Comparison of ENCODE assay signal across 23 cellular contexts in the genomic region with DNA sequence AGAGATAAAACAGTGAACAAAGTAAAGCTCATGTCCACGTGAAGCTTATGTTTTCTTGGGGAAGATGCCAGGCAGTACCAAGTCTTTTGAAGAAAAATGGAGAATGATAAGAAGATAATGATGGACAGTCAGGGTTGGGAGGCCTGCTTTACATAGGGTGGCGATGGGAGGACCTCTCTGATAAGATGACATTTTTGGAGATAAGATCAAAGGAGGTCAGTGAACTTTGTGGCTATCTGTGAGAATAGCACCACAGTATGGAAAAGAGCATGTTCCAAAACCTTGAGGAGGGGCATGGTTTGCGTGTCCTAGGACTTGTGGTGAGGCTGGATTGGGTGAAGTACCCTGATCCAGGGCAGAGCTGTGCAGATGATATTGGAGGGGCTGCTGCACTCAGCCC.
DNase-seq lines count a peak whose midpoint lies in the region; ATAC-seq, FAIRE-seq and TF ChIP-seq lines count a peak whose summit lies in the region.
"Had no signal": no experiment of that assay in that cellular context is flagged by ENCODE, and none has a peak within 500 bp of the region (broad histone marks: within the 10 kb centered on the region; RNA-seq: fewer than 3 reads in every experiment).

No MANE protein-coding gene starts in this region.

- H3K4me3 ChIP-seq in CD4-positive, CD25-positive, alpha-beta regulatory T cell (ENCODE audit: low read depth, low read length) = no peak overlapping the region
- H3K4me3 ChIP-seq in Caco-2 (ENCODE audit: low read depth, low read length) (no peak overlapping the region), kidney (ENCODE audit: low read length in 2 of 2) (no peak overlapping the region)
- no peak overlapping the region for H3K4me3 ChIP-seq in CD8-positive, alpha-beta memory T cell (ENCODE audit: low read length)
- H3K4me3 ChIP-seq: BLaER1 had no signal

- H3K4me3 Mint-ChIP-seq in CD4-positive, CD25-positive, alpha-beta regulatory T cell = no peak overlapping the region
- peak overlapping the region; percentile 0 for H3K4me3 Mint-ChIP-seq in Caco-2 (ENCODE audit: unreplicated experiment)
- no peak overlapping the region for H3K4me3 Mint-ChIP-seq in CD8-positive, alpha-beta memory T cell
- H3K4me3 Mint-ChIP-seq: CD14-positive monocyte; CD4-positive, alpha-beta T cell; CD8-positive, alpha-beta T cell had no signal

- POLR2A ChIA-PET in Caco-2 (lab: Charles Lee) = no interaction called here
- POLR2A ChIA-PET in CD8-positive, alpha-beta memory T cell (lab: Charles Lee) = no interaction called here

- H3K9me3 ChIP-seq in CD4-positive, CD25-positive, alpha-beta regulatory T cell (ENCODE audit: control insufficient read depth in 2 of 2, low read length in 2 of 2) = no peaks in the 10 kb centered on the region
- no peaks in the 10 kb centered on the region for H3K9me3 ChIP-seq in Caco-2
- H3K9me3 ChIP-seq in kidney (ENCODE audit: control insufficient read depth in 1 of 2, low read length in 2 of 2) = no peaks in the 10 kb centered on the region
- H3K9me3 ChIP-seq in CD8-positive, alpha-beta memory T cell (ENCODE audit: low read length) = no peaks in the 10 kb centered on the region
- H3K9me3 ChIP-seq: BE2C, BLaER1 had no signal

- CTCF ChIA-PET in Caco-2 (lab: Charles Lee) = interaction anchor here (0.6 kb wide), 1 partner anchor 872 kb away, joined by 3 read pairs; no protein-coding TSS in a partner anchor
- CTCF ChIA-PET in CD8-positive, alpha-beta memory T cell (lab: Charles Lee) = no interaction called here

- H3K27me3 ChIP-seq in CD4-positive, CD25-positive, alpha-beta regulatory T cell (ENCODE audit: control insufficient read depth, insufficient read depth, low read length) = no peaks in the 10 kb centered on the region
- no peaks in the 10 kb centered on the region for H3K27me3 ChIP-seq in Caco-2 (replicated peaks; ENCODE audit: control insufficient read depth, insufficient read depth, low read length)
- H3K27me3 ChIP-seq in CD8-positive, alpha-beta memory T cell (ENCODE audit: insufficient read depth, low read length, poor library complexity, severe bottlenecking) = no peaks in the 10 kb centered on the region
- H3K27me3 ChIP-seq: BE2C, BLaER1 had no signal

- no peak overlapping the region for H3K9ac ChIP-seq in kidney (ENCODE audit: low read length in 2 of 2)
- H3K9ac ChIP-seq: BLaER1 had no signal

- no peak for FAIRE-seq in kidney (lab: Jason Lieb, UNC)
- FAIRE-seq: A204.1, D721Med, G401.6, GM12891, GM19239 had no signal

- H3K27ac Mint-ChIP-seq in CD4-positive, CD25-positive, alpha-beta regulatory T cell = peak overlapping the region in 2 of 3 donors; percentile 1
- peak overlapping the region; percentile 4 for H3K27ac Mint-ChIP-seq in Caco-2 (ENCODE audit: unreplicated experiment)
- H3K27ac Mint-ChIP-seq in CD8-positive, alpha-beta memory T cell = no peak overlapping the region
- H3K27ac Mint-ChIP-seq: CD4-positive, alpha-beta T cell; CD8-positive, alpha-beta T cell had no signal

- ATAC-seq in CD4-positive, CD25-positive, alpha-beta regulatory T cell (ENCODE audit: low read depth in 2 of 2) = no peak
- no peak for ATAC-seq in HG02763 (IDR thresholded peaks at IDR 0.05; ENCODE audit: unreplicated experiment)
- ATAC-seq: CD8-positive, alpha-beta T cell had no signal

- DNase-seq in CD4-positive, CD25-positive, alpha-beta regulatory T cell = no peak
- DNase-seq in Caco-2 (peak; percentile 52 to 55), kidney (peak; percentile 24), NCI-H1694 treated with DMSO at 0.1 percent for 48 hours (lab: John Stamatoyannopoulos, UW) (no peak)
- DNase-seq in CD8-positive, alpha-beta memory T cell = no peak
- DNase-seq: 8988T; ACHN; BE2C; C1 segment of cervical spinal cord; Calu3; CD4-positive, alpha-beta T cell; CD8-positive, alpha-beta T cell; COR-L47; DMS79 treated with DMSO at 0.1 percent for 48 hours; GF-D8 had no signal

- intact Hi-C loops in Caco-2 (cut with micrococcal nuclease; ENCODE audit: unreplicated experiment) = no loop called here
- intact Hi-C loops in kidney (cut with DNase I) = no loop called here

- H3K27me3 Mint-ChIP-seq in CD4-positive, CD25-positive, alpha-beta regulatory T cell = no peaks in the 10 kb centered on the region
- H3K27me3 Mint-ChIP-seq in Caco-2 (ENCODE audit: insufficient read depth, unreplicated experiment) = no peaks in the 10 kb centered on the region
- peaks cover 0 to 3% of the 10 kb centered on the region in 2 donors for H3K27me3 Mint-ChIP-seq in CD8-positive, alpha-beta memory T cell
- H3K27me3 Mint-ChIP-seq: CD4-positive, alpha-beta T cell had no signal

- BruUV-seq in Caco-2 (replicated peaks; lab: Mats Ljungman, UMichigan) = no TSS peak

- H3K4me1 Mint-ChIP-seq in CD4-positive, CD25-positive, alpha-beta regulatory T cell = peaks cover 0 to 2% (median 0%) of the 10 kb centered on the region in 4 donors
- H3K4me1 Mint-ChIP-seq in Caco-2 (ENCODE audit: low read depth, unreplicated experiment) = peaks cover 36% of the 10 kb centered on the region
- H3K4me1 Mint-ChIP-seq in CD8-positive, alpha-beta memory T cell = no peaks in the 10 kb centered on the region
- H3K4me1 Mint-ChIP-seq: CD14-positive monocyte had no signal

- H3K9me3 Mint-ChIP-seq in CD4-positive, CD25-positive, alpha-beta regulatory T cell = peaks cover 0 to 3% (median 0%) of the 10 kb centered on the region in 7 donors
- peaks cover 5% of the 10 kb centered on the region for H3K9me3 Mint-ChIP-seq in Caco-2 (ENCODE audit: unreplicated experiment)
- peaks cover 0 to 7% (median 0%) of the 10 kb centered on the region in 5 donors for H3K9me3 Mint-ChIP-seq in CD8-positive, alpha-beta memory T cell
- H3K9me3 Mint-ChIP-seq: CD8-positive, alpha-beta T cell had no signal

- H3K36me3 ChIP-seq in CD4-positive, CD25-positive, alpha-beta regulatory T cell (ENCODE audit: control insufficient read depth, insufficient read depth, low read length) = no peaks in the 10 kb centered on the region
- H3K36me3 ChIP-seq in Caco-2 (ENCODE audit: control insufficient read depth, insufficient read depth, low read length) (no peaks in the 10 kb centered on the region; the same call in 1 of the 2 replicates), kidney (ENCODE audit: control insufficient read depth in 1 of 2, insufficient read depth in 2 of 2, low read length in 2 of 2) (no peaks in the 10 kb centered on the region)
- H3K36me3 ChIP-seq in CD8-positive, alpha-beta memory T cell (ENCODE audit: insufficient read depth, low read length) = no peaks in the 10 kb centered on the region
- H3K36me3 ChIP-seq: BE2C, BLaER1 had no signal

- H3K36me3 Mint-ChIP-seq in CD4-positive, CD25-positive, alpha-beta regulatory T cell = no peaks in the 10 kb centered on the region
- peaks cover 16% of the 10 kb centered on the region for H3K36me3 Mint-ChIP-seq in Caco-2 (ENCODE audit: insufficient read depth, unreplicated experiment)
- H3K36me3 Mint-ChIP-seq in CD8-positive, alpha-beta memory T cell = no peaks in the 10 kb centered on the region
- H3K36me3 Mint-ChIP-seq: CD14-positive monocyte; CD8-positive, alpha-beta T cell had no signal

- no peak overlapping the region for H3K27ac ChIP-seq in CD4-positive, CD25-positive, alpha-beta regulatory T cell (ENCODE audit: insufficient read depth, low read length, poor library complexity, severe bottlenecking)
- no peak overlapping the region for H3K27ac ChIP-seq in kidney (ENCODE audit: low read depth in 2 of 2, low read length in 2 of 2)
- H3K27ac ChIP-seq in CD8-positive, alpha-beta memory T cell (ENCODE audit: low read depth, low read length) = no peak overlapping the region
- H3K27ac ChIP-seq: BLaER1 had no signal

- no peak for TF ChIP-seq CTCF in Caco-2 (IDR thresholded peaks at IDR 0.05; ENCODE audit: insufficient read depth in 1 of 2, low read depth in 1 of 2, low read length in 1 of 2, severe bottlenecking in 1 of 2, unreplicated experiment in 1 of 2)
- no peak for TF ChIP-seq CTCF in kidney (IDR thresholded peaks at IDR 0.05; ENCODE audit: borderline replicate concordance, extremely low read depth, insufficient read depth)

- no peaks in the 10 kb centered on the region for H3K4me1 ChIP-seq in CD4-positive, CD25-positive, alpha-beta regulatory T cell (ENCODE audit: control insufficient read depth, insufficient read depth, low read length, poor library complexity, severe bottlenecking)
- H3K4me1 ChIP-seq in Caco-2 (peaks cover 47% of the 10 kb centered on the region), kidney (ENCODE audit: control insufficient read depth in 1 of 2, insufficient read depth in 1 of 2, low read depth in 1 of 2, low read length in 2 of 2) (no peaks in the 10 kb centered on the region)
- H3K4me1 ChIP-seq in CD8-positive, alpha-beta memory T cell (ENCODE audit: insufficient read depth, low read length) = no peaks in the 10 kb centered on the region
- H3K4me1 ChIP-seq: BE2C, BLaER1 had no signal

Comparison
In these comparisons a context has a peak if more than half of its experiments do, and no peak if none do; other contexts are left out.
1. DNase-seq: peak in Caco-2 (2 of 2) and kidney (single experiment); none in CD4-positive, CD25-positive, alpha-beta regulatory T cell (0 of 3), NCI-H1694 treated with DMSO at 0.1 percent for 48 hours (single experiment) and CD8-positive, alpha-beta memory T cell (0 of 5).
2. H3K27ac Mint-ChIP-seq: peak in CD4-positive, CD25-positive, alpha-beta regulatory T cell (2 of 3) and Caco-2 (single experiment); none in CD8-positive, alpha-beta memory T cell (0 of 8).